8 cellular contexts compared by ENCODE assay signal in genomic region chr4:150242820-150243458, GRCh38.
DNase-seq lines count a peak whose midpoint lies in the region; ATAC-seq, FAIRE-seq and TF ChIP-seq lines count a peak whose summit lies in the region.

No MANE protein-coding gene starts in this region.

- no peak overlapping the region for H3K4me3 Mint-ChIP-seq in CD8-positive, alpha-beta T cell

- intact Hi-C loops in CD8-positive, alpha-beta T cell (cut with DNase I, micrococcal nuclease) = no loop called here
- intact Hi-C loops in lower lobe of right lung (cut with DNase I) = no loop called here

- FAIRE-seq in GM12892 (lab: Jason Lieb, UNC) = peak; percentile 57

- peak; percentile 53 for TF ChIP-seq CTCF in CD8-positive, alpha-beta T cell (IDR thresholded peaks at IDR 0.05)
- peak; percentile 83 for TF ChIP-seq CTCF in lower lobe of right lung (IDR thresholded peaks at IDR 0.05)

- H3K4me1 Mint-ChIP-seq in CD8-positive, alpha-beta T cell (ENCODE audit: low read depth) = no peaks in the 10 kb centered on the region

- H3K4me3 ChIP-seq in CD8-positive, alpha-beta T cell (ENCODE audit: low read depth, low read length) = no peak overlapping the region
- no peak overlapping the region for H3K4me3 ChIP-seq in lower lobe of right lung

- H3K27ac Mint-ChIP-seq in CD8-positive, alpha-beta T cell = no peak overlapping the region

- H3K9me3 ChIP-seq in CD8-positive, alpha-beta T cell (ENCODE audit: low read length) = no peaks in the 10 kb centered on the region
- H3K9me3 ChIP-seq in lower lobe of right lung = no peaks in the 10 kb centered on the region

- no peaks in the 10 kb centered on the region for H3K27me3 ChIP-seq in CD8-positive, alpha-beta T cell (ENCODE audit: insufficient read depth, low read length)
- no peaks in the 10 kb centered on the region for H3K27me3 ChIP-seq in lower lobe of right lung (ENCODE audit: low read depth)

- no peaks in the 10 kb centered on the region for H3K36me3 ChIP-seq in CD8-positive, alpha-beta T cell (ENCODE audit: insufficient read depth, low read length)
- peaks cover under 1% of the 10 kb centered on the region for H3K36me3 ChIP-seq in lower lobe of right lung

- no peak for DNase-seq in CD8-positive, alpha-beta T cell
- DNase-seq in GM12892 (ENCODE audit: insufficient read length) = no peak
- DNase-seq in NCI-H1694 treated with DMSO at 0.1 percent for 48 hours (lab: John Stamatoyannopoulos, UW) = peak; percentile 21
- DNase-seq in cerebellum (ENCODE audit: low spot score) = peak; percentile 48
- no peak for DNase-seq in lower lobe of right lung
- no peak for DNase-seq in NCI-H2081 treated with DMSO at 0.1 percent for 48 hours (lab: John Stamatoyannopoulos, UW)
- DNase-seq in stimulated activated CD4-positive, alpha-beta T cell treated with anti-CD3 and anti-CD28 coated beads, Interleukin-2, amount 100 ng/mL, for 24 hours = no peak

- no peaks in the 10 kb centered on the region for H3K36me3 Mint-ChIP-seq in CD8-positive, alpha-beta T cell

- no peaks in the 10 kb centered on the region for H3K9me3 Mint-ChIP-seq in CD8-positive, alpha-beta T cell

- H3K27ac ChIP-seq in CD8-positive, alpha-beta T cell (ENCODE audit: low read depth, low read length) = no peak overlapping the region
- H3K27ac ChIP-seq in lower lobe of right lung = no peak overlapping the region

- no peaks in the 10 kb centered on the region for H3K4me1 ChIP-seq in CD8-positive, alpha-beta T cell (ENCODE audit: insufficient read depth, low read length)
- H3K4me1 ChIP-seq in lower lobe of right lung = peaks cover 7% of the 10 kb centered on the region

- no peak for TF ChIP-seq POLR2A in GM12892 (IDR thresholded peaks at IDR 0.05; ENCODE audit: low read depth, low read length)

- CTCF ChIA-PET in CD8-positive, alpha-beta T cell (lab: Charles Lee) = interaction anchor here (0.7 to 1.4 kb wide), 7 partner anchors 19 to 666 kb away, joined by 3 to 4 read pairs (median 3); no protein-coding TSS in a partner anchor

- no peak for ATAC-seq in CD8-positive, alpha-beta T cell
- ATAC-seq in lower lobe of right lung (peak; percentile 29 to 61), GM21526 (IDR thresholded peaks at IDR 0.05; ENCODE audit: low FRiP score, unreplicated experiment) (no peak)

- POLR2A ChIA-PET in CD8-positive, alpha-beta T cell (lab: Charles Lee) = no interaction called here

- H3K27me3 Mint-ChIP-seq in CD8-positive, alpha-beta T cell (ENCODE audit: low read depth) = peaks cover 9% of the 10 kb centered on the region

Comparison
In these comparisons a context has a peak if more than half of its experiments do, and no peak if none do; other contexts are left out.
1. ATAC-seq: peak in lower lobe of right lung (2 of 2); none in CD8-positive, alpha-beta T cell (single experiment) and GM21526 (single experiment).
2. DNase-seq: peak in NCI-H1694 treated with DMSO at 0.1 percent for 48 hours (single experiment) and cerebellum (single experiment); none in CD8-positive, alpha-beta T cell (0 of 7), GM12892 (single experiment), lower lobe of right lung (single experiment), NCI-H2081 treated with DMSO at 0.1 percent for 48 hours (single experiment) and stimulated activated CD4-positive, alpha-beta T cell treated with anti-CD3 and anti-CD28 coated beads, Interleukin-2, amount 100 ng/mL, for 24 hours (0 of 2).